ENCODE assay signal across 1 cellular context in genomic region chr18:2569338-2570207, GRCh38.
TF ChIP-seq lines count a peak whose summit lies in the region.

No MANE protein-coding gene starts in this region.

TF ChIP-seq in HepG2, 621 proteins besides CTCF, POLR2A, EP300 and RAD21:
- no peak for TF ChIP-seq HOXA9 (CRISPR knock-in tag; IDR thresholded peaks at IDR 0.05; ENCODE audit: borderline replicate concordance)
- TF ChIP-seq MTA1 (CRISPR knock-in tag; IDR thresholded peaks at IDR 0.05; ENCODE audit: borderline replicate concordance) = no peak
- no peak for TF ChIP-seq ZNF616 (CRISPR knock-in tag; IDR thresholded peaks at IDR 0.05; ENCODE audit: low read depth)
- no peak for TF ChIP-seq SAP130 (CRISPR knock-in tag; IDR thresholded peaks at IDR 0.05; ENCODE audit: low read depth)
- TF ChIP-seq ZNF615 (CRISPR knock-in tag; IDR thresholded peaks at IDR 0.05; ENCODE audit: borderline replicate concordance) = no peak
- no peak for TF ChIP-seq ZNF629 (CRISPR knock-in tag; conservative IDR thresholded peaks at IDR 0.05)
- TF ChIP-seq, protein P1, sequence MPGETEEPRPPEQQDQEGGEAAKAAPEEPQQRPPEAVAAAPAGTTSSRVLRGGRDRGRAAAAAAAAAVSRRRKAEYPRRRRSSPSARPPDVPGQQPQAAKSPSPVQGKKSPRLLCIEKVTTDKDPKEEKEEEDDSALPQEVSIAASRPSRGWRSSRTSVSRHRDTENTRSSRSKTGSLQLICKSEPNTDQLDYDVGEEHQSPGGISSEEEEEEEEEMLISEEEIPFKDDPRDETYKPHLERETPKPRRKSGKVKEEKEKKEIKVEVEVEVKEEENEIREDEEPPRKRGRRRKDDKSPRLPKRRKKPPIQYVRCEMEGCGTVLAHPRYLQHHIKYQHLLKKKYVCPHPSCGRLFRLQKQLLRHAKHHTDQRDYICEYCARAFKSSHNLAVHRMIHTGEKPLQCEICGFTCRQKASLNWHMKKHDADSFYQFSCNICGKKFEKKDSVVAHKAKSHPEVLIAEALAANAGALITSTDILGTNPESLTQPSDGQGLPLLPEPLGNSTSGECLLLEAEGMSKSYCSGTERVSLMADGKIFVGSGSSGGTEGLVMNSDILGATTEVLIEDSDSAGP (CRISPR knock-in tag; IDR thresholded peaks at IDR 0.05; ENCODE audit: borderline replicate concordance) = no peak
- TF ChIP-seq POLR2AphosphoS5 (IDR thresholded peaks at IDR 0.05; ENCODE audit: low read depth, low read length) = no peak
- no peak for TF ChIP-seq ZNF274 (CRISPR knock-in tag; IDR thresholded peaks at IDR 0.05)
- no peak for TF ChIP-seq E2F1 (CRISPR knock-in tag; IDR thresholded peaks at IDR 0.05)
- no peak for TF ChIP-seq RARA (CRISPR knock-in tag; IDR thresholded peaks at IDR 0.05)
- no peak for TF ChIP-seq ZFYVE20 (CRISPR knock-in tag; IDR thresholded peaks at IDR 0.05; ENCODE audit: borderline replicate concordance, low read depth)
- no peak for TF ChIP-seq THAP11 (CRISPR knock-in tag; IDR thresholded peaks at IDR 0.05)
- TF ChIP-seq ZNF557 (CRISPR knock-in tag; IDR thresholded peaks at IDR 0.05) = no peak
